ENCODE assay signal across 8 cellular contexts in genomic region chr4:112604590-112604989, GRCh38. TPM values are rescaled to one million over a fixed set of nuclear protein-coding genes. Genes with fewer than 3 reads are reported as not detected.
A peak's percentile ranks its signal among the peaks of the same experiment; 100 is the strongest.
DNase-seq lines count a peak whose midpoint lies in the region; ATAC-seq, FAIRE-seq and TF ChIP-seq lines count a peak whose summit lies in the region.

No MANE protein-coding gene starts in this region.

- no peaks in the 10 kb centered on the region for H3K9me2 ChIP-seq in PC-3 (replicated peaks; ENCODE audit: low read length)
- H3K9me2 ChIP-seq in hepatocyte (replicated peaks; ENCODE audit: insufficient read depth): no peaks in the 10 kb centered on the region

- peak; percentile 64 for TF ChIP-seq CTCF in PC-3 (conservative IDR thresholded peaks at IDR 0.05; ENCODE audit: low read depth, low read length)
- peak; percentile 77 for TF ChIP-seq CTCF in hepatocyte (IDR thresholded peaks at IDR 0.05; ENCODE audit: poor library complexity)

- H3K4me1 ChIP-seq in CD4-positive, alpha-beta memory T cell (ENCODE audit: insufficient read depth, low read length): no peaks in the 10 kb centered on the region
- H3K4me1 ChIP-seq in PC-3 (ENCODE audit: insufficient read depth, low read length): no peaks in the 10 kb centered on the region
- no peaks in the 10 kb centered on the region for H3K4me1 ChIP-seq in hepatocyte (ENCODE audit: insufficient read depth)
- H3K4me1 ChIP-seq in small intestine (ENCODE audit: control insufficient read depth in 2 of 2, insufficient read depth in 1 of 2, low read depth in 1 of 2, low read length in 1 of 2): no peaks in the 10 kb centered on the region

- H3K9me3 Mint-ChIP-seq in CD4-positive, alpha-beta memory T cell: no peaks in the 10 kb centered on the region

- DNase-seq in CD4-positive, alpha-beta memory T cell: peak in 4 of 5 donors; percentile 32 to 42 (median 36)
- DNase-seq in PC-3: peak; percentile 55
- peak; percentile 78 for DNase-seq in astrocyte of the hippocampus (ENCODE audit: low read depth, low spot score)
- peak; percentile 74 for DNase-seq in hepatocyte (ENCODE audit: low spot score)
- DNase-seq in small intestine: peak; percentile 37

- no peaks in the 10 kb centered on the region for H3F3A ChIP-seq in PC-3 (ENCODE audit: low read length, unreplicated experiment)

- intact Hi-C loops in CD4-positive, alpha-beta memory T cell (cut with micrococcal nuclease): loop anchor here (1.0 kb wide), 2 partner anchors 276 to 505 kb away; no protein-coding TSS in a partner anchor
- intact Hi-C loops in PC-3 (cut with micrococcal nuclease): loop anchor here (1.0 to 5.0 kb wide), 3 partner anchors 80 to 276 kb away; no protein-coding TSS in a partner anchor

- H3K9ac ChIP-seq in PC-3 (ENCODE audit: low read length): no peak overlapping the region

- POLR2A ChIA-PET in CD4-positive, alpha-beta memory T cell (lab: Charles Lee; ENCODE audit: partially characterized antibody): interaction anchor here (1.0 kb wide), 1 partner anchor 505 kb away, joined by 3 read pairs; no protein-coding TSS in a partner anchor
- POLR2A ChIA-PET in PC-3 (lab: Charles Lee; ENCODE audit: unreplicated experiment): interaction anchor here (0.6 kb wide), 2 partner anchors 11 to 160 kb away, joined by 3 to 8 read pairs; no protein-coding TSS in a partner anchor

- H3K27ac Mint-ChIP-seq in CD4-positive, alpha-beta memory T cell: peak overlapping the region in 2 of 7 donors; percentile 23 to 42

- ATAC-seq in GM18861 (IDR thresholded peaks at IDR 0.05; ENCODE audit: unreplicated experiment): peak; percentile 80
- peak; percentile 57 for ATAC-seq in HG03565 (IDR thresholded peaks at IDR 0.05; ENCODE audit: unreplicated experiment)
- peak; percentile 88 for ATAC-seq in PC-3
- ATAC-seq in GM21381 (IDR thresholded peaks at IDR 0.05; ENCODE audit: unreplicated experiment): no peak

- no TSS peak for BruUV-seq in PC-3 (replicated peaks; lab: Mats Ljungman, UMichigan)

- H3K4me3 Mint-ChIP-seq in CD4-positive, alpha-beta memory T cell: no peak overlapping the region

- H3K36me3 ChIP-seq in CD4-positive, alpha-beta memory T cell (ENCODE audit: insufficient read depth, low read length): no peaks in the 10 kb centered on the region
- peaks cover 5% of the 10 kb centered on the region; the same call in 1 of the 2 replicates for H3K36me3 ChIP-seq in PC-3 (ENCODE audit: low read depth, low read length)
- H3K36me3 ChIP-seq in hepatocyte (replicated peaks; ENCODE audit: insufficient read depth, low read depth): no peaks in the 10 kb centered on the region
- H3K36me3 ChIP-seq in small intestine (ENCODE audit: control insufficient read depth in 2 of 2, insufficient read depth in 2 of 2, low read length in 2 of 2): no peaks in the 10 kb centered on the region

- H3K79me2 ChIP-seq in PC-3 (ENCODE audit: low read length) (no peaks in the 10 kb centered on the region), hepatocyte (no peaks in the 10 kb centered on the region)

- H3K4me2 ChIP-seq in PC-3 (ENCODE audit: low read length) (no peak overlapping the region), hepatocyte (no peak overlapping the region)

- H3K27ac ChIP-seq in CD4-positive, alpha-beta memory T cell (ENCODE audit: low read depth, low read length): no peak overlapping the region
- H3K27ac ChIP-seq in PC-3 (ENCODE audit: low read length) (no peak overlapping the region), hepatocyte (no peak overlapping the region), small intestine (ENCODE audit: low read depth in 1 of 2, low read length in 1 of 2) (no peak overlapping the region)

- CTCF ChIA-PET in CD4-positive, alpha-beta memory T cell (lab: Charles Lee; ENCODE audit: partially characterized antibody): interaction anchor here (0.6 to 3.8 kb wide), 20 partner anchors 10 to 510 kb away, joined by 3 to 26 read pairs (median 4); no protein-coding TSS in a partner anchor
- CTCF ChIA-PET in PC-3 (lab: Charles Lee): no interaction called here

- H3K36me3 Mint-ChIP-seq in CD4-positive, alpha-beta memory T cell: no peaks in the 10 kb centered on the region

- peaks cover 0 to 2% (median under 1%) of the 10 kb centered on the region in 4 donors for H3K4me1 Mint-ChIP-seq in CD4-positive, alpha-beta memory T cell

- no peaks in the 10 kb centered on the region for H3K27me3 Mint-ChIP-seq in CD4-positive, alpha-beta memory T cell

- H3K27me3 ChIP-seq in CD4-positive, alpha-beta memory T cell (ENCODE audit: insufficient read depth, low read length): no peaks in the 10 kb centered on the region
- H3K27me3 ChIP-seq in PC-3 (ENCODE audit: low read length) (no peaks in the 10 kb centered on the region), hepatocyte (no peaks in the 10 kb centered on the region), small intestine (ENCODE audit: control insufficient read depth in 2 of 2, insufficient read depth in 2 of 2, low read length in 2 of 2) (no peaks in the 10 kb centered on the region)

- H3K9me3 ChIP-seq in CD4-positive, alpha-beta memory T cell (ENCODE audit: control insufficient read depth in 1 of 2, low read length in 2 of 2): no peaks in the 10 kb centered on the region
- no peaks in the 10 kb centered on the region for H3K9me3 ChIP-seq in PC-3 (ENCODE audit: low read length)
- no peaks in the 10 kb centered on the region for H3K9me3 ChIP-seq in hepatocyte (ENCODE audit: low read depth)
- H3K9me3 ChIP-seq in small intestine (ENCODE audit: control insufficient read depth, low read depth): no peaks in the 10 kb centered on the region

- H4K20me1 ChIP-seq in PC-3 (ENCODE audit: low read length) (no peaks in the 10 kb centered on the region), hepatocyte (ENCODE audit: insufficient read depth, poor library complexity, severe bottlenecking) (no peaks in the 10 kb centered on the region)

- no peak for FAIRE-seq in small intestine (lab: Jason Lieb, UNC)

- no peak overlapping the region for H3K4me3 ChIP-seq in CD4-positive, alpha-beta memory T cell (ENCODE audit: low read length in 2 of 2)
- H3K4me3 ChIP-seq in PC-3 (ENCODE audit: low read length) (no peak overlapping the region), hepatocyte (no peak overlapping the region), small intestine (ENCODE audit: low read depth in 1 of 2, low read length in 2 of 2) (no peak overlapping the region)

- H2AFZ ChIP-seq in PC-3 (ENCODE audit: low read length) (no peak overlapping the region), hepatocyte (peak overlapping the region; percentile 18)

RNA-seq across cellular contexts. Expression of gene ZGRF1, which starts 32.1 kb away (rescaled TPM):
- total RNA-seq in CD4-positive, alpha-beta memory T cell: 1 to 10 TPM; 6.2 to 7.6 TPM
- polyA plus RNA-seq in CD4-positive, alpha-beta memory T cell: 1 to 10 TPM; 1.4 TPM
- total RNA-seq in PC-3 (2014; rRNA removed) (7.3 and 10.0 TPM in 2 replicates), hepatocyte (9.9 and 20.5 TPM in 2 replicates)
- polyA plus RNA-seq in hepatocyte (1.2 and 3.3 TPM in 2 replicates), small intestine (1 to 10 TPM; 1.3 to 2.7 (median 1.4) TPM)

RNA-seq across cellular contexts. Expression of gene LARP7, which starts 32.4 kb away (rescaled TPM):
- total RNA-seq in CD4-positive, alpha-beta memory T cell: 10 to 100 TPM; 44.1 to 47.9 TPM
- 10 to 100 TPM; 22.0 to 37.1 TPM for polyA plus RNA-seq in CD4-positive, alpha-beta memory T cell
- total RNA-seq in PC-3 (2014; rRNA removed) (13.0 and 17.1 TPM in 2 replicates), hepatocyte (36.0 and 50.0 TPM in 2 replicates)
- polyA plus RNA-seq in hepatocyte (41.4 and 42.8 TPM in 2 replicates), small intestine (10 to 100 TPM; 38.7 to 68.1 (median 64.0) TPM)
